Comparison of ENCODE assay signal across 8 cellular contexts in genomic region chr7:138738551-138739335, GRCh38. TPM values are rescaled to one million over a fixed set of nuclear protein-coding genes. Genes with fewer than 3 reads are reported as not detected.
A peak's percentile ranks its signal among the peaks of the same experiment; 100 is the strongest.
DNase-seq lines count a peak whose midpoint lies in the region; ATAC-seq and TF ChIP-seq lines count a peak whose summit lies in the region.

No MANE protein-coding gene starts in this region.

- H3K36me3 Mint-ChIP-seq in naive thymus-derived CD8-positive, alpha-beta T cell = no peaks in the 10 kb centered on the region
- no peaks in the 10 kb centered on the region for H3K36me3 Mint-ChIP-seq in stimulated activated effector memory CD8-positive, alpha-beta T cell treated with anti-CD3 and anti-CD28 coated beads, Interleukin-12 subunit alpha, Interleukin-12 subunit beta, amount 100 ng/mL, for 72 hours

- no peaks in the 10 kb centered on the region for H3K79me2 ChIP-seq in KMS-11 (ENCODE audit: insufficient read depth, low read depth)
- H3K79me2 ChIP-seq in OCI-LY3 (ENCODE audit: low read length) = no peaks in the 10 kb centered on the region

- TF ChIP-seq CTCF in KMS-11 (conservative IDR thresholded peaks at IDR 0.05; ENCODE audit: low read depth, low read length) = peak; percentile 98
- peak; percentile 94 for TF ChIP-seq CTCF in OCI-LY3 (IDR thresholded peaks at IDR 0.05; ENCODE audit: low read depth, low read length)

- peaks cover 5 to 10% (median 5%) of the 10 kb centered on the region in 4 donors for H3K4me1 Mint-ChIP-seq in naive thymus-derived CD8-positive, alpha-beta T cell
- H3K4me1 Mint-ChIP-seq in stimulated activated effector memory CD8-positive, alpha-beta T cell treated with anti-CD3 and anti-CD28 coated beads, Interleukin-12 subunit alpha, Interleukin-12 subunit beta, amount 100 ng/mL, for 72 hours = peaks cover 7% of the 10 kb centered on the region

- peak; percentile 88 for ATAC-seq in GM21528 (IDR thresholded peaks at IDR 0.05; ENCODE audit: low FRiP score, unreplicated experiment)
- ATAC-seq in esophagus mucosa = peak; percentile 87
- ATAC-seq in naive thymus-derived CD8-positive, alpha-beta T cell = peak; percentile 95 to 99
- ATAC-seq in stimulated activated effector memory CD8-positive, alpha-beta T cell treated with anti-CD3 and anti-CD28 coated beads, Interleukin-12 subunit alpha, Interleukin-12 subunit beta, amount 100 ng/mL, for 72 hours = peak; percentile 95

- H3K9me3 ChIP-seq in OCI-LY3 (ENCODE audit: insufficient read depth, low read length) = no peaks in the 10 kb centered on the region

- peaks cover 0 to 2% (median 0%) of the 10 kb centered on the region in 9 donors for H3K9me3 Mint-ChIP-seq in naive thymus-derived CD8-positive, alpha-beta T cell
- no peaks in the 10 kb centered on the region for H3K9me3 Mint-ChIP-seq in stimulated activated effector memory CD8-positive, alpha-beta T cell treated with anti-CD3 and anti-CD28 coated beads, Interleukin-12 subunit alpha, Interleukin-12 subunit beta, amount 100 ng/mL, for 72 hours

- H3K27ac Mint-ChIP-seq in naive thymus-derived CD8-positive, alpha-beta T cell = peak overlapping the region in 3 of 10 donors; percentile 32 to 56 (median 54)
- no peak overlapping the region for H3K27ac Mint-ChIP-seq in stimulated activated effector memory CD8-positive, alpha-beta T cell treated with anti-CD3 and anti-CD28 coated beads, Interleukin-12 subunit alpha, Interleukin-12 subunit beta, amount 100 ng/mL, for 72 hours

- H3K27me3 ChIP-seq in KMS-11 (ENCODE audit: insufficient read depth, low read depth) (no peaks in the 10 kb centered on the region), OCI-LY3 (ENCODE audit: low read depth, low read length) (no peaks in the 10 kb centered on the region)

- H3K9ac ChIP-seq in KMS-11 (no peak overlapping the region), OCI-LY3 (ENCODE audit: low read length) (no peak overlapping the region)

- no peak overlapping the region for H3K4me3 ChIP-seq in KMS-11 (IDR thresholded peaks at IDR 0.05; ENCODE audit: insufficient read depth, low read depth, low read length)
- 0 out of 2 replicates have a peak overlapping the region, but pooled peaks have one; percentile 6 for H3K4me3 ChIP-seq in OCI-LY3 (ENCODE audit: low read length)

- H3K4me3 Mint-ChIP-seq in naive thymus-derived CD8-positive, alpha-beta T cell = no peak overlapping the region
- no peak overlapping the region for H3K4me3 Mint-ChIP-seq in stimulated activated effector memory CD8-positive, alpha-beta T cell treated with anti-CD3 and anti-CD28 coated beads, Interleukin-12 subunit alpha, Interleukin-12 subunit beta, amount 100 ng/mL, for 72 hours

- H2AFZ ChIP-seq in KMS-11 (ENCODE audit: low read depth) (no peak overlapping the region), OCI-LY3 (ENCODE audit: low read depth, low read length) (0 out of 2 replicates have a peak overlapping the region, but pooled peaks have one; percentile 22)

- POLR2A ChIA-PET in naive thymus-derived CD8-positive, alpha-beta T cell (lab: Charles Lee) = interaction anchor here (0.6 to 1.0 kb wide), 2 partner anchors 282 to 578 kb away, joined by 5 to 8 read pairs; no protein-coding TSS in a partner anchor

- H3K4me1 ChIP-seq in KMS-11 (ENCODE audit: low read depth, poor library complexity, severe bottlenecking) (no peaks in the 10 kb centered on the region), OCI-LY3 (ENCODE audit: low read length) (0 out of 2 replicates have a peak, but pooled peaks cover 3% of the 10 kb centered on the region)

- H4K20me1 ChIP-seq in KMS-11 (ENCODE audit: insufficient read depth) (no peaks in the 10 kb centered on the region), OCI-LY3 (ENCODE audit: insufficient read depth, low read length) (no peaks in the 10 kb centered on the region)

- H3K4me2 ChIP-seq in KMS-11 = no peak overlapping the region
- peak overlapping the region; percentile 49 for H3K4me2 ChIP-seq in OCI-LY3 (ENCODE audit: low read length)

- DNase-seq in DMS 273 treated with DMSO at 0.1 percent for 48 hours (lab: John Stamatoyannopoulos, UW) (peak; percentile 76), activated T-cell treated with anti-CD3 and anti-CD28 coated beads for 1 hour (ENCODE audit: low read depth) (peak; percentile 84)
- peak; percentile 68 to 89 (median 79) for DNase-seq in naive thymus-derived CD8-positive, alpha-beta T cell
- DNase-seq in stimulated activated effector memory CD8-positive, alpha-beta T cell treated with anti-CD3 and anti-CD28 coated beads, Interleukin-12 subunit alpha, Interleukin-12 subunit beta, amount 100 ng/mL, for 72 hours (ENCODE audit: low spot score in 2 of 2) = peak; percentile 73 to 89

- H3K27ac ChIP-seq in KMS-11 (no peak overlapping the region), OCI-LY3 (ENCODE audit: low read length) (no peak overlapping the region)

- H3K27me3 Mint-ChIP-seq in naive thymus-derived CD8-positive, alpha-beta T cell = no peaks in the 10 kb centered on the region

- H3K36me3 ChIP-seq in KMS-11 (ENCODE audit: insufficient read depth) = no peaks in the 10 kb centered on the region
- H3K36me3 ChIP-seq in OCI-LY3 (replicated peaks; ENCODE audit: low read depth, low read length) = no peaks in the 10 kb centered on the region

RNA-seq across cellular contexts. Expression of gene SVOPL, which starts 37.6 kb away (rescaled TPM):
- total RNA-seq in esophagus mucosa = not detected
- not detected for total RNA-seq in naive thymus-derived CD8-positive, alpha-beta T cell
- 1 to 10 TPM; 3.0 to 8.2 (median 3.7) TPM for polyA plus RNA-seq in naive thymus-derived CD8-positive, alpha-beta T cell

RNA-seq across cellular contexts. Expression of gene TMEM213, which starts 59.1 kb away (rescaled TPM):
- total RNA-seq in esophagus mucosa = not detected
- total RNA-seq in naive thymus-derived CD8-positive, alpha-beta T cell = not detected
- polyA plus RNA-seq in naive thymus-derived CD8-positive, alpha-beta T cell = not detected

RNA-seq across cellular contexts. Expression of gene ATP6V0A4, which starts 59.3 kb away (rescaled TPM):
- total RNA-seq in esophagus mucosa = 1.6 TPM
- total RNA-seq in naive thymus-derived CD8-positive, alpha-beta T cell = not detected
- polyA plus RNA-seq in naive thymus-derived CD8-positive, alpha-beta T cell = not detected
